In genomic region chr3:149010504-149010951, GRCh38 we compare ENCODE assay signal across 12 cellular contexts. TPM values are rescaled to one million over a fixed set of nuclear protein-coding genes. Genes with fewer than 3 reads are reported as not detected.
DNase-seq lines count a peak whose midpoint lies in the region; ATAC-seq and TF ChIP-seq lines count a peak whose summit lies in the region.
"Had no signal": no experiment of that assay in that cellular context is flagged by ENCODE, and none has a peak within 500 bp of the region (broad histone marks: within the 10 kb centered on the region; RNA-seq: fewer than 3 reads in every experiment).

No MANE protein-coding gene starts in this region.

- H3K4me3 ChIP-seq in heart right ventricle (no peak overlapping the region), right atrium auricular region (no peak overlapping the region)

- peak overlapping the region; percentile 86 to 91 for H3K27ac Mint-ChIP-seq in effector memory CD8-positive, alpha-beta T cell
- H3K27ac Mint-ChIP-seq in nephron (peak overlapping the region; percentile 75 to 80 (median 79)), glutamatergic neuron (ENCODE audit: unreplicated experiment) (no peak overlapping the region)

- ATAC-seq in heart right ventricle = peak in 4 of 8 donors; percentile 17 to 33 (median 23)
- no peak for ATAC-seq in effector memory CD8-positive, alpha-beta T cell (replicated peaks)

- H3K4me3 Mint-ChIP-seq in effector memory CD8-positive, alpha-beta T cell = peak overlapping the region; percentile 54 to 55
- no peak overlapping the region for H3K4me3 Mint-ChIP-seq in nephron
- no peak overlapping the region for H3K4me3 Mint-ChIP-seq in glutamatergic neuron (ENCODE audit: unreplicated experiment)

- TF ChIP-seq CTCF in heart right ventricle (IDR thresholded peaks at IDR 0.05) = no peak
- TF ChIP-seq CTCF in right atrium auricular region (IDR thresholded peaks at IDR 0.05) = no peak
- TF ChIP-seq CTCF in nephron (IDR thresholded peaks at IDR 0.05; ENCODE audit: unreplicated experiment in 3 of 3) = no peak
- TF ChIP-seq CTCF in glutamatergic neuron (IDR thresholded peaks at IDR 0.05; ENCODE audit: partially characterized antibody, unreplicated experiment) = no peak

- no peaks in the 10 kb centered on the region for H3K27me3 Mint-ChIP-seq in effector memory CD8-positive, alpha-beta T cell
- H3K27me3 Mint-ChIP-seq in nephron (ENCODE audit: low read depth) (no peaks in the 10 kb centered on the region), glutamatergic neuron (ENCODE audit: unreplicated experiment) (no peaks in the 10 kb centered on the region)

- intact Hi-C loops in heart right ventricle (cut with DNase I) = loop anchor here in 1 of 10 donors (10.0 kb wide), 1 partner anchor 56 kb away; no protein-coding TSS in a partner anchor
- intact Hi-C loops in posterior cingulate gyrus (cut with DNase I) = no loop called here

- H3K9me3 Mint-ChIP-seq in effector memory CD8-positive, alpha-beta T cell = no peaks in the 10 kb centered on the region
- H3K9me3 Mint-ChIP-seq in nephron (no peaks in the 10 kb centered on the region), glutamatergic neuron (ENCODE audit: unreplicated experiment) (peaks cover 5% of the 10 kb centered on the region)
- H3K9me3 Mint-ChIP-seq: activated T-helper 2 cell treated with anti-CD3 and anti-CD28 coated beads, Interferon-gamma antibody, Interleukin-2, Interleukin-4, amounts not matched to agents 10 μg/mL and 5 μg/mL and 100 μg/mL, durations not matched to agents 14 hours and 24 hours and 36 hours had no signal

- H3K27ac ChIP-seq in heart right ventricle (peak overlapping the region in 6 of 10 donors; percentile 8 to 68 (median 30)), right atrium auricular region (no peak overlapping the region)
- H3K27ac ChIP-seq: brain microvascular endothelial cell had no signal

- WGBS in heart right ventricle, 2 donors = 63% methylated on average over 6 of the region's 6 CpGs

- peaks cover 0 to 42% (median 29%) of the 10 kb centered on the region in 9 donors for H3K4me1 ChIP-seq in heart right ventricle
- H3K4me1 ChIP-seq in right atrium auricular region = peaks cover 0 to 22% of the 10 kb centered on the region in 2 donors

- no peaks in the 10 kb centered on the region for H3K27me3 ChIP-seq in heart right ventricle
- H3K27me3 ChIP-seq in right atrium auricular region = no peaks in the 10 kb centered on the region
- H3K27me3 ChIP-seq: brain microvascular endothelial cell had no signal

- H3K36me3 ChIP-seq in heart right ventricle = peaks cover 0 to 99% (median 47%) of the 10 kb centered on the region in 9 donors
- peaks cover 70% of the 10 kb centered on the region for H3K36me3 ChIP-seq in right atrium auricular region

- peaks cover 50 to 54% of the 10 kb centered on the region in 2 donors for H3K4me1 Mint-ChIP-seq in effector memory CD8-positive, alpha-beta T cell (ENCODE audit: low read depth in 2 of 2)
- H3K4me1 Mint-ChIP-seq in nephron (peaks cover 31% of the 10 kb centered on the region), glutamatergic neuron (ENCODE audit: low read depth, unreplicated experiment) (peaks cover 6% of the 10 kb centered on the region)

- no peak for DNase-seq in heart right ventricle
- no peak for DNase-seq in right atrium auricular region (ENCODE audit: low spot score)
- DNase-seq in effector memory CD8-positive, alpha-beta T cell = no peak
- DNase-seq in central memory CD4-positive, alpha-beta T cell = no peak
- DNase-seq in posterior cingulate gyrus = no peak
- no peak for DNase-seq in anterior cingulate cortex (lab: John Stamatoyannopoulos, UW)
- no peak for DNase-seq in glutamatergic neuron
- DNase-seq: brain microvascular endothelial cell; stimulated activated CD4-positive, alpha-beta T cell treated with anti-CD3 and anti-CD28 coated beads, Interleukin-15, amount 100 ng/mL, for 24 hours; trophoblast cell had no signal

- peaks cover 64% of the 10 kb centered on the region for H3K36me3 Mint-ChIP-seq in effector memory CD8-positive, alpha-beta T cell (ENCODE audit: insufficient read depth)
- H3K36me3 Mint-ChIP-seq in nephron (ENCODE audit: low read depth) (peaks cover 42% of the 10 kb centered on the region), glutamatergic neuron (ENCODE audit: unreplicated experiment) (peaks cover 7% of the 10 kb centered on the region)

- no peaks in the 10 kb centered on the region for H3K9me3 ChIP-seq in heart right ventricle
- H3K9me3 ChIP-seq in right atrium auricular region = no peaks in the 10 kb centered on the region

RNA-seq across cellular contexts. Expression of gene GYG1, which starts 19.2 kb away (rescaled TPM):
- total RNA-seq in heart right ventricle (100 to 1,000 TPM; 126 to 210 (median 157) TPM), right atrium auricular region (10 to 100 TPM; 67.9 to 70.7 TPM), glutamatergic neuron (ENCODE audit: unreplicated experiment) (27.3 TPM)
- 100 to 1,000 TPM in 1 of 2 donors, 10 to 100 TPM in 1; 56.5 to 156 TPM for polyA plus RNA-seq in heart right ventricle

Comparison
In these comparisons a context has a peak if more than half of its experiments do, and no peak if none do; other contexts are left out.
1. H3K27ac ChIP-seq: peak in heart right ventricle (6 of 10); none in right atrium auricular region (0 of 2).
2. H3K4me3 Mint-ChIP-seq: peak in effector memory CD8-positive, alpha-beta T cell (2 of 2); none in nephron (0 of 3) and glutamatergic neuron (single experiment).